ENCODE assay signal across 21 cellular contexts in genomic region chr13:75505966-75506365, GRCh38. TPM values are rescaled to one million over a fixed set of nuclear protein-coding genes. Genes with fewer than 3 reads are reported as not detected.
"Had no signal": no experiment of that assay in that cellular context is flagged by ENCODE, and none has a peak within 500 bp of the region (broad histone marks: within the 10 kb centered on the region; RNA-seq: fewer than 3 reads in every experiment).

No MANE protein-coding gene starts in this region.

- H3K27ac ChIP-seq: ascending aorta, colonic mucosa, spleen, thoracic aorta, upper lobe of right lung had no signal

- ATAC-seq: stimulated activated memory B cell treated with anti-CD40 and anti-IgM and Interleukin-4, amounts not matched to agents 10 μg/mL and 1 μg/mL and 100 μg/mL, for 72 hours had no signal

- H3K4me3 ChIP-seq: ascending aorta, colonic mucosa, lung, spleen, thoracic aorta, upper lobe of right lung had no signal

- H3K27ac Mint-ChIP-seq: activated CD4-positive, alpha-beta memory T cell treated with anti-CD3 and anti-CD28 coated beads, Interleukin-2, amount 10 ng/mL, durations not matched to agents 7 days and 5 days; activated naive CD4-positive, alpha-beta T cell treated with anti-CD3 and anti-CD28 coated beads, Interleukin-2, amount 10 ng/mL, durations not matched to agents 7 days and 5 days; activated T-cell treated with anti-CD3 and anti-CD28 coated beads, Interleukin-2, amount 50 U/mL, for 24 hours; nephron progenitor cell; stimulated activated memory B cell treated with anti-CD40 and anti-IgM and Interleukin-4, amounts not matched to agents 10 μg/mL and 1 μg/mL and 100 μg/mL, for 72 hours had no signal

- H3K4me1 Mint-ChIP-seq: activated CD4-positive, alpha-beta memory T cell treated with anti-CD3 and anti-CD28 coated beads, Interleukin-2, amount 10 ng/mL, durations not matched to agents 7 days and 5 days; central memory CD8-positive, alpha-beta T cell; nephron progenitor cell had no signal

- H3K36me3 Mint-ChIP-seq: activated naive CD4-positive, alpha-beta T cell treated with anti-CD3 and anti-CD28 coated beads, Interleukin-2, amount 10 ng/mL, durations not matched to agents 7 days and 5 days; stimulated activated memory B cell treated with anti-CD40 and anti-IgM and Interleukin-4, amounts not matched to agents 10 μg/mL and 1 μg/mL and 100 μg/mL, for 72 hours had no signal

- H3K4me1 ChIP-seq: ascending aorta, colonic mucosa, upper lobe of right lung had no signal

- H3K4me3 Mint-ChIP-seq: activated CD4-positive, alpha-beta memory T cell treated with anti-CD3 and anti-CD28 coated beads, Interleukin-2, amount 10 ng/mL, durations not matched to agents 7 days and 5 days; activated naive CD4-positive, alpha-beta T cell treated with anti-CD3 and anti-CD28 coated beads, Interleukin-2, amount 10 ng/mL, durations not matched to agents 7 days and 5 days; activated T-cell treated with anti-CD3 and anti-CD28 coated beads, Interleukin-2, amount 50 U/mL, for 24 hours; central memory CD8-positive, alpha-beta T cell; nephron progenitor cell; stimulated activated memory B cell treated with anti-CD40 and anti-IgM and Interleukin-4, amounts not matched to agents 10 μg/mL and 1 μg/mL and 100 μg/mL, for 72 hours had no signal

- H3K9me3 Mint-ChIP-seq: activated CD4-positive, alpha-beta memory T cell treated with anti-CD3 and anti-CD28 coated beads, Interleukin-2, amount 10 ng/mL, durations not matched to agents 7 days and 5 days; activated naive CD4-positive, alpha-beta T cell treated with anti-CD3 and anti-CD28 coated beads, Interleukin-2, amount 10 ng/mL, durations not matched to agents 7 days and 5 days; activated T-cell treated with anti-CD3 and anti-CD28 coated beads, Interleukin-2, amount 50 U/mL, for 24 hours; stimulated activated memory B cell treated with anti-CD40 and anti-IgM and Interleukin-4, amounts not matched to agents 10 μg/mL and 1 μg/mL and 100 μg/mL, for 72 hours had no signal

- H3K27me3 Mint-ChIP-seq: activated T-cell treated with anti-CD3 and anti-CD28 coated beads, Interleukin-2, amount 50 U/mL, for 24 hours; central memory CD8-positive, alpha-beta T cell had no signal

- H3K27me3 ChIP-seq: ascending aorta, colonic mucosa, spleen, upper lobe of right lung had no signal

- H3K9me3 ChIP-seq: ascending aorta, colonic mucosa, spleen, thoracic aorta, upper lobe of right lung had no signal

- FAIRE-seq: keratinocyte, TTC549 had no signal

- H3K36me3 ChIP-seq: ascending aorta, colonic mucosa, spleen, thoracic aorta, upper lobe of right lung had no signal

- DNase-seq: activated CD4-positive, alpha-beta memory T cell treated with anti-CD3 and anti-CD28 coated beads, Interleukin-2, amount 10 ng/mL, durations not matched to agents 7 days and 5 days; activated CD4-positive, alpha-beta T cell treated with anti-CD3 and anti-CD28 coated beads for 48 hours; activated CD4-positive, CD25-positive, alpha-beta regulatory T cell; activated effector memory CD4-positive, alpha-beta T cell treated with Interleukin-2 at 50 U/mL for 16 hours; activated naive CD4-positive, alpha-beta T cell treated with anti-CD3 and anti-CD28 coated beads, Interleukin-2, amount 10 ng/mL, durations not matched to agents 7 days and 5 days; activated T-cell treated with anti-CD3 and anti-CD28 coated beads, Interleukin-2, amount 50 U/mL, for 24 hours; colonic mucosa; foreskin melanocyte; midbrain; nephron progenitor cell; retina; spleen; stimulated activated CD4-positive, alpha-beta T cell treated with anti-CD3 and anti-CD28 coated beads, Interleukin-4, amount 100 ng/mL, for 4 hours; upper lobe of right lung had no signal

RNA-seq across cellular contexts. Expression of gene UCHL3, which starts 43.6 kb away (rescaled TPM):
- total RNA-seq: ascending aorta had no signal
